Comparison of ENCODE assay signal across 9 cellular contexts in the genomic region with DNA sequence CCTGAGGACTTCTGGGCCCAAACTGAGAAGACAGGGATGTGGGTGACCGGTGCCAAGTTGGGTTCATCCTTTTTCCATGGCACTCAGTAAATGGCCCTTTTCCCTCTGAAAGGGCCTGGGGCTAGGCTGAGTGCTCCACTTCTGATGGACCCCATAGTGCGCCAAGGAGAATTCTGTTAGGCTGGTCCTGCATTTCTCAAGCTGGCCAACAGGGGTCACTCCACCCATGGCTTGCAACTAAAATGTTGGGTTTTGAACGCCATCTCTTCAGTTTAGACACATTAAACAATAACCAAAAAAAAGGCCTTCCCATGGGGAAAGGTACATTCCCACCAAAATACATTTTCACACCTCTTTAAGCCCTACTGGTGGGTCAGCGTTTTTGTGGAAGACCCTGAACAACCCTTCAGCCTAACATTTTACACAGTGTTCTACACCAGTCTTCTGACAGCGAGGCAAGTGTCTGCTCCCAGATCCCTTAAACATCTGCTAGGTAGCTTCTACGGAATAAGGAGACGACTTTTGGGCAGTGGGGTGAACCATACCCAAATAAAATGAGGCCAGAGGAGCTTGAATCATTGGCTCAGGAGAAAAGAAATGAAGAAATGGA. TPM values are rescaled to one million over a fixed set of nuclear protein-coding genes. Genes with fewer than 3 reads are reported as not detected.
DNase-seq lines count a peak whose midpoint lies in the region; ATAC-seq, FAIRE-seq and TF ChIP-seq lines count a peak whose summit lies in the region.
"Had no signal": no experiment of that assay in that cellular context is flagged by ENCODE, and none has a peak within 500 bp of the region (broad histone marks: within the 10 kb centered on the region; RNA-seq: fewer than 3 reads in every experiment).

No MANE protein-coding gene starts in this region.

- intact Hi-C loops in CD8-positive, alpha-beta T cell (cut with DNase I, micrococcal nuclease): no loop called here
- intact Hi-C loops in naive thymus-derived CD4-positive, alpha-beta T cell (cut with micrococcal nuclease): no loop called here

- no peak overlapping the region for H4K5ac ChIP-seq in H9 (ENCODE audit: insufficient read length, low read depth, low read length)

- H4K20me1 ChIP-seq in H9 (ENCODE audit: control insufficient read depth, insufficient read depth, insufficient read length): no peaks in the 10 kb centered on the region

- no peak overlapping the region for H3K18ac ChIP-seq in H9 (ENCODE audit: insufficient read length, low read depth, low read length)

- no peak overlapping the region for H2BK5ac ChIP-seq in H9 (ENCODE audit: insufficient read length, low read length)

- no peak overlapping the region for H2BK20ac ChIP-seq in H9 (ENCODE audit: low read depth, low read length, poor library complexity, severe bottlenecking)

- H4K91ac ChIP-seq in H9 (ENCODE audit: insufficient read length, low read depth, low read length): no peak overlapping the region

- H3K27me3 Mint-ChIP-seq in CD8-positive, alpha-beta T cell (ENCODE audit: low read depth): peaks cover 47% of the 10 kb centered on the region
- peaks cover 35% of the 10 kb centered on the region for H3K27me3 Mint-ChIP-seq in H9 (ENCODE audit: low read depth)
- peaks cover 25 to 52% (median 48%) of the 10 kb centered on the region in 5 donors for H3K27me3 Mint-ChIP-seq in naive thymus-derived CD4-positive, alpha-beta T cell

- H3K4me3 Mint-ChIP-seq in CD8-positive, alpha-beta T cell: no peak overlapping the region
- no peak overlapping the region for H3K4me3 Mint-ChIP-seq in H9
- no peak overlapping the region for H3K4me3 Mint-ChIP-seq in naive thymus-derived CD4-positive, alpha-beta T cell

- no peak overlapping the region for H3K4me3 ChIP-seq in CD8-positive, alpha-beta T cell (ENCODE audit: low read depth, low read length)
- H3K4me3 ChIP-seq in astrocyte of the spinal cord (ENCODE audit: low read depth, low read length): no peak overlapping the region
- no peak overlapping the region for H3K4me3 ChIP-seq in naive thymus-derived CD4-positive, alpha-beta T cell (ENCODE audit: low read length)
- H3K4me3 ChIP-seq: SJCRH30 had no signal

- H3K9me3 Mint-ChIP-seq in CD8-positive, alpha-beta T cell: no peaks in the 10 kb centered on the region
- 0 out of 5 replicates have a peak, but pooled peaks cover 0 to 2% of the 10 kb centered on the region in 2 experiments for H3K9me3 Mint-ChIP-seq in H9
- H3K9me3 Mint-ChIP-seq in naive thymus-derived CD4-positive, alpha-beta T cell: peaks cover 0 to 9% (median 0%) of the 10 kb centered on the region in 11 donors

- no peak overlapping the region for H2BK12ac ChIP-seq in H9 (ENCODE audit: insufficient read length, low read depth, low read length)

- no peaks in the 10 kb centered on the region for H3K4me1 Mint-ChIP-seq in CD8-positive, alpha-beta T cell (ENCODE audit: low read depth)
- H3K4me1 Mint-ChIP-seq in H9: peaks cover 25 to 38% of the 10 kb centered on the region in 2 experiments
- H3K4me1 Mint-ChIP-seq in naive thymus-derived CD4-positive, alpha-beta T cell: no peaks in the 10 kb centered on the region

- no peak overlapping the region for H3T11ph ChIP-seq in H9 (ENCODE audit: low read length)

- no peak overlapping the region for H2AK5ac ChIP-seq in H9 (ENCODE audit: insufficient read length, low read length)

- in situ Hi-C loops in astrocyte of the spinal cord (cut with HindIII; ENCODE audit: low sequenced_read_pairs): no loop called here

- H3K36me3 ChIP-seq in CD8-positive, alpha-beta T cell (ENCODE audit: insufficient read depth, low read length): no peaks in the 10 kb centered on the region
- no peaks in the 10 kb centered on the region for H3K36me3 ChIP-seq in naive thymus-derived CD4-positive, alpha-beta T cell (ENCODE audit: control insufficient read depth in 2 of 3, insufficient read depth in 3 of 3, low read length in 3 of 3)
- H3K36me3 ChIP-seq: SJCRH30 had no signal

- H3K79me2 ChIP-seq in H9 (ENCODE audit: insufficient read depth, low read length): no peaks in the 10 kb centered on the region

- H2BK120ac ChIP-seq in H9 (ENCODE audit: low read depth, low read length, poor library complexity, severe bottlenecking): no peak overlapping the region

- WGBS in H9 (ENCODE audit: extremely low coverage, insufficient read length, low lambda C conversion rate): no CpG with 5 or more reads among the region's 7 CpGs

- POLR2A ChIA-PET in CD8-positive, alpha-beta T cell (lab: Charles Lee): no interaction called here
- POLR2A ChIA-PET in naive thymus-derived CD4-positive, alpha-beta T cell (lab: Charles Lee): no interaction called here

- peaks cover 5% of the 10 kb centered on the region for H3K27me3 ChIP-seq in CD8-positive, alpha-beta T cell (ENCODE audit: insufficient read depth, low read length)
- no peaks in the 10 kb centered on the region for H3K27me3 ChIP-seq in H9 (ENCODE audit: insufficient read depth, low read length)
- H3K27me3 ChIP-seq in naive thymus-derived CD4-positive, alpha-beta T cell (ENCODE audit: control insufficient read depth in 2 of 2, insufficient read depth in 2 of 2, low read length in 2 of 2): no peaks in the 10 kb centered on the region
- H3K27me3 ChIP-seq: SJCRH30 had no signal

- FAIRE-seq in GM12891 (lab: Jason Lieb, UNC): no peak

- H3K9ac ChIP-seq in H9 (ENCODE audit: extremely low read depth, insufficient read length, low read length): no peak overlapping the region

- peak; percentile 33 for TF ChIP-seq CTCF in CD8-positive, alpha-beta T cell (IDR thresholded peaks at IDR 0.05)
- peak; percentile 91 for TF ChIP-seq CTCF in H9 (conservative IDR thresholded peaks at IDR 0.05)
- peak; percentile 56 for TF ChIP-seq CTCF in astrocyte of the spinal cord (IDR thresholded peaks at IDR 0.05; ENCODE audit: low read depth, low read length)

- H3K4me2 ChIP-seq in H9 (ENCODE audit: insufficient read depth, insufficient read length, low read length): no peak overlapping the region

- H3K14ac ChIP-seq in H9 (ENCODE audit: insufficient read depth, low read length): no peak overlapping the region

- no peak overlapping the region for H2BK15ac ChIP-seq in H9 (ENCODE audit: low read depth, low read length)

- H3K23me2 ChIP-seq in H9 (ENCODE audit: insufficient read length, low read depth, low read length, poor library complexity, severe bottlenecking): no peaks in the 10 kb centered on the region

- peaks cover 5% of the 10 kb centered on the region for H3K9me3 ChIP-seq in CD8-positive, alpha-beta T cell (ENCODE audit: low read length)
- no peaks in the 10 kb centered on the region for H3K9me3 ChIP-seq in H9 (ENCODE audit: control insufficient read depth, low read depth, low read length)
- H3K9me3 ChIP-seq in naive thymus-derived CD4-positive, alpha-beta T cell (ENCODE audit: control insufficient read depth in 2 of 3, low read length in 3 of 3): peaks cover 0 to 6% (median 0%) of the 10 kb centered on the region in 3 experiments
- H3K9me3 ChIP-seq: SJCRH30 had no signal

- H3K27ac ChIP-seq in CD8-positive, alpha-beta T cell (ENCODE audit: low read depth, low read length): no peak overlapping the region
- no peak overlapping the region for H3K27ac ChIP-seq in H9 (ENCODE audit: insufficient read length, low read depth, low read length)
- H3K27ac ChIP-seq in naive thymus-derived CD4-positive, alpha-beta T cell (ENCODE audit: low read depth, low read length): no peak overlapping the region
- H3K27ac ChIP-seq: SJCRH30 had no signal

- H3K36me3 Mint-ChIP-seq in CD8-positive, alpha-beta T cell: no peaks in the 10 kb centered on the region
- no peaks in the 10 kb centered on the region for H3K36me3 Mint-ChIP-seq in H9 (ENCODE audit: insufficient read depth in 1 of 3, low read depth in 3 of 3)
- H3K36me3 Mint-ChIP-seq in naive thymus-derived CD4-positive, alpha-beta T cell: peaks cover 0 to 4% (median 0%) of the 10 kb centered on the region in 5 donors

- DNase-seq in CD8-positive, alpha-beta T cell: peak in 1 of 7 experiments; percentile 20
- DNase-seq in H9 (no peak), astrocyte of the spinal cord (ENCODE audit: low read depth, low spot score) (no peak), GM12891 (ENCODE audit: insufficient read length, low spot score) (no peak), T-helper 1 cell (no peak)
- no peak for DNase-seq in naive thymus-derived CD4-positive, alpha-beta T cell
- DNase-seq: SJCRH30 had no signal

- H4K8ac ChIP-seq in H9 (replicated peaks; ENCODE audit: insufficient read length, low read depth, low read length): no peak overlapping the region

- no peak overlapping the region for H3K27ac Mint-ChIP-seq in CD8-positive, alpha-beta T cell
- no peak overlapping the region for H3K27ac Mint-ChIP-seq in H9
- no peak overlapping the region for H3K27ac Mint-ChIP-seq in naive thymus-derived CD4-positive, alpha-beta T cell

- no peak for ATAC-seq in CD8-positive, alpha-beta T cell
- peak; percentile 19 for ATAC-seq in naive thymus-derived CD4-positive, alpha-beta T cell
- no peak for ATAC-seq in HG03439 (IDR thresholded peaks at IDR 0.05; ENCODE audit: unreplicated experiment)
- no peak for ATAC-seq in GM21423 (IDR thresholded peaks at IDR 0.05; ENCODE audit: unreplicated experiment)

- H3K4ac ChIP-seq in H9 (ENCODE audit: low read depth, low read length): no peak overlapping the region

- TF ChIP-seq POLR2A in GM12891 (IDR thresholded peaks at IDR 0.05; ENCODE audit: low read depth, low read length): no peak

- CTCF ChIA-PET in CD8-positive, alpha-beta T cell (lab: Charles Lee): interaction anchor here (0.7 to 1.6 kb wide), 4 partner anchors 15 to 75 kb away, joined by 3 to 5 read pairs (median 4); partner anchors contain the start of gene SIGMAR1
- CTCF ChIA-PET in naive thymus-derived CD4-positive, alpha-beta T cell (lab: Charles Lee): no interaction called here

- H3K4me1 ChIP-seq in CD8-positive, alpha-beta T cell (ENCODE audit: insufficient read depth, low read length): no peaks in the 10 kb centered on the region
- H3K4me1 ChIP-seq in H9 (ENCODE audit: insufficient read depth, low read length): peaks cover 8% of the 10 kb centered on the region; the same call in 1 of the 2 replicates
- no peaks in the 10 kb centered on the region for H3K4me1 ChIP-seq in naive thymus-derived CD4-positive, alpha-beta T cell (ENCODE audit: control insufficient read depth in 2 of 2, insufficient read depth in 2 of 2, low read length in 2 of 2)

- no peak overlapping the region for H2AFZ ChIP-seq in H9 (ENCODE audit: low read length)

- H3K23ac ChIP-seq in H9 (ENCODE audit: insufficient read length, low read depth, low read length): no peak overlapping the region

- no peaks in the 10 kb centered on the region for H3K79me1 ChIP-seq in H9 (ENCODE audit: insufficient read depth, low read depth, low read length, poor library complexity, severe bottlenecking)

- H3K56ac ChIP-seq in H9 (ENCODE audit: insufficient read length, low read depth, low read length): no peak overlapping the region

RNA-seq across cellular contexts. Expression of gene CNTFR, which starts 27.3 kb away (rescaled TPM):
- total RNA-seq in CD8-positive, alpha-beta T cell: not detected
- 0.55 and 1.3 TPM in 2 replicates for total RNA-seq in H9 (2021)
- not detected for total RNA-seq in naive thymus-derived CD4-positive, alpha-beta T cell
- not detected for polyA plus RNA-seq in naive thymus-derived CD4-positive, alpha-beta T cell
- not detected for polyA plus RNA-seq in GM12891 (2012; ENCODE audit: low read depth, missing spikeins)

RNA-seq across cellular contexts. Expression of gene ENHO, which starts 39.5 kb away (rescaled TPM):
- not detected for total RNA-seq in CD8-positive, alpha-beta T cell
- total RNA-seq in H9 (2021): 11.3 and 14.5 TPM in 2 replicates
- 1 to 10 TPM in 1 of 5 experiments, under 1 TPM in 1, not detected in 3; 0.56 to 1.9 TPM for total RNA-seq in naive thymus-derived CD4-positive, alpha-beta T cell
- under 1 TPM in 1 of 2 donors, not detected in 1; 0.21 TPM for polyA plus RNA-seq in naive thymus-derived CD4-positive, alpha-beta T cell
- polyA plus RNA-seq in GM12891 (2012; ENCODE audit: low read depth, missing spikeins): not detected
- total RNA-seq: SJCRH30 had no signal

RNA-seq across cellular contexts. Expression of gene RPP25L, which starts 49.7 kb away (rescaled TPM):
- total RNA-seq in CD8-positive, alpha-beta T cell: 1 to 10 TPM; 4.4 to 5.1 TPM
- total RNA-seq in H9 (2021): 16.4 and 17.2 TPM in 2 replicates
- total RNA-seq in naive thymus-derived CD4-positive, alpha-beta T cell: 10 to 100 TPM in 4 of 5 experiments, 1 to 10 TPM in 1; 8.8 to 27.3 (median 25.1) TPM
- 10 to 100 TPM; 48.5 to 58.2 TPM for polyA plus RNA-seq in naive thymus-derived CD4-positive, alpha-beta T cell
- polyA plus RNA-seq in GM12891 (2012; ENCODE audit: low read depth, missing spikeins): 19.1 TPM

RNA-seq across cellular contexts. Expression of gene DCTN3, which starts 58.1 kb away (rescaled TPM):
- 10 to 100 TPM; 82.8 to 85.3 TPM for total RNA-seq in CD8-positive, alpha-beta T cell
- total RNA-seq in H9 (2021): 35.2 and 40.0 TPM in 2 replicates
- 100 to 1,000 TPM in 1 of 5 experiments, 10 to 100 TPM in 4; 55.6 to 110 (median 73.0) TPM for total RNA-seq in naive thymus-derived CD4-positive, alpha-beta T cell
- 100 to 1,000 TPM; 125 to 129 TPM for polyA plus RNA-seq in naive thymus-derived CD4-positive, alpha-beta T cell
- 101 TPM for polyA plus RNA-seq in GM12891 (2012; ENCODE audit: low read depth, missing spikeins)

Comparison
In these comparisons a context has a peak if more than half of its experiments do, and no peak if none do; other contexts are left out.
1. CTCF ChIP-seq: peak in every context shown above with its lines; median percentile 91 in H9; 56 in astrocyte of the spinal cord; 33 in CD8-positive, alpha-beta T cell.